In the genomic region with DNA sequence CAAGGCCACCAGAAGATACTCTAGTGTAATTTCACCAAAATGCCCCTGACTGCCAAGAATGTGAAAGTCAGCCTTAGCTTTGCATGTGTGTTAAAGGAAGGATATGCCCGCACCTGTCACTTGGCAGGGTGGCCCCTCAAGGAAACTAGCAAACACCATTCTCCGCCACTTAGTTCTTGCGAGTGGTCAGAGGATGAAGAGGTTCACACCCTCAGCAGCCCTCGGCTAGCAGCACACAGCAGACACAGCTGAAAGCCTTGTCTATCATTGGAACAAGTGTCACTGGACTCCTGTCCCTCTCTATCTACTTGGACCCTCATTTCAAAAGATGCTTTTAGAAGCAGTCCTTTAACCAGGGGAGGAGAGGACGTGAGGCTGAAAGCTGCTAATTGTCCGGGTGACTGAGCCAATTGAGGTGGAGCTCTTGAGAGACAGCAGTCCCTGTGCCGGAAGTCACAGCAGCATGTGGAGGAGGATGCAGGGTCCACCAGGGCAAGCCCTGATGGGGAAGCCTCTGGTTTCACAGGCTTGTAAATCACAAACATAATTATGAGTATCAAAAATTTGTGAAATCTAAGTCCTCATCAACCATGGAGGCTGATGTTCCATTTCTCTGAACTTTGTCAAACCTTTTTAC, we compare ENCODE assay signal across 26 cellular contexts. TPM values are rescaled to one million over a fixed set of nuclear protein-coding genes. Genes with fewer than 3 reads are reported as not detected.
"Had no signal": no experiment of that assay in that cellular context is flagged by ENCODE, and none has a peak within 500 bp of the region (broad histone marks: within the 10 kb centered on the region; RNA-seq: fewer than 3 reads in every experiment).

No MANE protein-coding gene starts in this region.

- H3K9me3 Mint-ChIP-seq: activated CD4-positive, alpha-beta memory T cell treated with anti-CD3 and anti-CD28 coated beads, Interleukin-2, amount 10 ng/mL, durations not matched to agents 7 days and 5 days; activated CD4-positive, alpha-beta T cell treated with anti-CD3 and anti-CD28 coated beads, Interleukin-2, amount 10 ng/mL, durations not matched to agents 7 days and 5 days; activated naive CD4-positive, alpha-beta T cell treated with anti-CD3 and anti-CD28 coated beads, Interleukin-2, amount 50 U/mL, for 24 hours; activated T-helper 2 cell treated with anti-CD3 and anti-CD28 coated beads, Interferon-gamma antibody, Interleukin-2, Interleukin-4, amounts not matched to agents 10 μg/mL and 5 μg/mL and 100 μg/mL, durations not matched to agents 14 hours and 24 hours and 36 hours; natural killer cell treated with Interleukin-12 subunit alpha and Interleukin-12 subunit beta and Interleukin-15 and Interleukin-18, amount 100 ng/mL, for 72 hours; T-helper 1 cell treated with Interleukin-12 subunit alpha and Interleukin-12 subunit beta and Interleukin-4 antibody, amounts not matched to agents 30 μg/mL and 1 μg/mL, for 36 hours; type B pancreatic cell had no signal

- H3K27ac Mint-ChIP-seq: activated CD4-positive, alpha-beta memory T cell treated with anti-CD3 and anti-CD28 coated beads, Interleukin-2, amount 10 ng/mL, durations not matched to agents 7 days and 5 days; activated CD4-positive, alpha-beta T cell treated with anti-CD3 and anti-CD28 coated beads, Interleukin-2, amount 10 ng/mL, durations not matched to agents 7 days and 5 days; activated naive CD4-positive, alpha-beta T cell treated with anti-CD3 and anti-CD28 coated beads, Interleukin-2, amount 50 U/mL, for 24 hours; activated T-helper 2 cell treated with anti-CD3 and anti-CD28 coated beads, Interferon-gamma antibody, Interleukin-2, Interleukin-4, amounts not matched to agents 10 μg/mL and 5 μg/mL and 100 μg/mL, durations not matched to agents 14 hours and 24 hours and 36 hours; natural killer cell treated with Interleukin-12 subunit alpha and Interleukin-12 subunit beta and Interleukin-15 and Interleukin-18, amount 100 ng/mL, for 72 hours; T-helper 1 cell treated with Interleukin-12 subunit alpha and Interleukin-12 subunit beta and Interleukin-4 antibody, amounts not matched to agents 30 μg/mL and 1 μg/mL, for 36 hours; type B pancreatic cell had no signal

- H3K4me1 Mint-ChIP-seq: activated CD4-positive, alpha-beta memory T cell treated with anti-CD3 and anti-CD28 coated beads, Interleukin-2, amount 10 ng/mL, durations not matched to agents 7 days and 5 days; activated CD4-positive, alpha-beta T cell treated with anti-CD3 and anti-CD28 coated beads, Interleukin-2, amount 10 ng/mL, durations not matched to agents 7 days and 5 days; activated naive CD4-positive, alpha-beta T cell treated with anti-CD3 and anti-CD28 coated beads, Interleukin-2, amount 50 U/mL, for 24 hours had no signal

- H3K27ac ChIP-seq: coronary artery, gastroesophageal sphincter, lower lobe of right lung, right lobe of liver, thoracic aorta, uterus, VCaP had no signal

- H3K4me3 Mint-ChIP-seq: activated CD4-positive, alpha-beta memory T cell treated with anti-CD3 and anti-CD28 coated beads, Interleukin-2, amount 10 ng/mL, durations not matched to agents 7 days and 5 days; activated CD4-positive, alpha-beta T cell treated with anti-CD3 and anti-CD28 coated beads, Interleukin-2, amount 10 ng/mL, durations not matched to agents 7 days and 5 days; activated naive CD4-positive, alpha-beta T cell treated with anti-CD3 and anti-CD28 coated beads, Interleukin-2, amount 50 U/mL, for 24 hours; natural killer cell treated with Interleukin-12 subunit alpha and Interleukin-12 subunit beta and Interleukin-15 and Interleukin-18, amount 100 ng/mL, for 72 hours; T-helper 1 cell treated with Interleukin-12 subunit alpha and Interleukin-12 subunit beta and Interleukin-4 antibody, amounts not matched to agents 30 μg/mL and 1 μg/mL, for 36 hours; type B pancreatic cell had no signal

- H3K4me3 ChIP-seq: coronary artery, gastroesophageal sphincter, lower lobe of right lung, mucosa of descending colon, right lobe of liver, thoracic aorta, uterus had no signal

- H3K27me3 ChIP-seq: dorsolateral prefrontal cortex, gastroesophageal sphincter, right lobe of liver, uterus had no signal

- H3K36me3 ChIP-seq: gastroesophageal sphincter, lower lobe of right lung, right lobe of liver, thoracic aorta, uterus had no signal

- H3K27me3 Mint-ChIP-seq: activated CD4-positive, alpha-beta memory T cell treated with anti-CD3 and anti-CD28 coated beads, Interleukin-2, amount 10 ng/mL, durations not matched to agents 7 days and 5 days; activated CD4-positive, alpha-beta T cell treated with anti-CD3 and anti-CD28 coated beads, Interleukin-2, amount 10 ng/mL, durations not matched to agents 7 days and 5 days; type B pancreatic cell had no signal

- H3K36me3 Mint-ChIP-seq: activated naive CD4-positive, alpha-beta T cell treated with anti-CD3 and anti-CD28 coated beads, Interleukin-2, amount 50 U/mL, for 24 hours; natural killer cell treated with Interleukin-12 subunit alpha and Interleukin-12 subunit beta and Interleukin-15 and Interleukin-18, amount 100 ng/mL, for 72 hours; type B pancreatic cell had no signal

- H3K4me1 ChIP-seq: gastroesophageal sphincter, lower lobe of right lung, right lobe of liver, uterus had no signal

- ATAC-seq: gastroesophageal sphincter, left lobe of liver, lower lobe of right lung, mucosa of descending colon, right lobe of liver had no signal

- H3K9me3 ChIP-seq: gastroesophageal sphincter, lower lobe of right lung, mucosa of descending colon, right lobe of liver, thoracic aorta, uterus had no signal

- DNase-seq: activated CD4-positive, alpha-beta memory T cell treated with anti-CD3 and anti-CD28 coated beads, Interleukin-2, amount 10 ng/mL, durations not matched to agents 7 days and 5 days; activated CD4-positive, alpha-beta T cell treated with anti-CD3 and anti-CD28 coated beads, Interleukin-2, amount 10 ng/mL, durations not matched to agents 7 days and 5 days; activated T-cell treated with anti-CD3 and anti-CD28 coated beads, Interleukin-2, amount 50 U/mL, for 48 hours; dorsolateral prefrontal cortex; effector memory CD4-positive, alpha-beta T cell; erythroblast; hippocampal formation; kidney; lower lobe of right lung; mucosa of descending colon; right lobe of liver; stimulated activated CD4-positive, alpha-beta T cell treated with anti-CD3 and anti-CD28 coated beads, Interleukin-2, amount 100 ng/mL, for 48 hours; stimulated activated naive CD4-positive, alpha-beta T cell treated with Interleukin-2 at 50 U/mL for 16 hours; T-helper 9 cell; uterus had no signal

RNA-seq across cellular contexts. Expression of gene HHIP, which starts 18.0 kb away (rescaled TPM):
- total RNA-seq: activated CD4-positive, alpha-beta memory T cell treated with anti-CD3 and anti-CD28 coated beads, Interleukin-2, amount 10 ng/mL, durations not matched to agents 7 days and 5 days; activated CD4-positive, alpha-beta T cell treated with anti-CD3 and anti-CD28 coated beads, Interleukin-2, amount 10 ng/mL, durations not matched to agents 7 days and 5 days; activated T-helper 2 cell treated with anti-CD3 and anti-CD28 coated beads, Interferon-gamma antibody, Interleukin-2, Interleukin-4, amounts not matched to agents 10 μg/mL and 5 μg/mL and 100 μg/mL, durations not matched to agents 14 hours and 24 hours and 36 hours; bronchial epithelial cell; natural killer cell treated with Interleukin-12 subunit alpha and Interleukin-12 subunit beta and Interleukin-15 and Interleukin-18, amount 100 ng/mL, for 72 hours had no signal
